ENCODE assay signal across 8 cellular contexts in the genomic region with DNA sequence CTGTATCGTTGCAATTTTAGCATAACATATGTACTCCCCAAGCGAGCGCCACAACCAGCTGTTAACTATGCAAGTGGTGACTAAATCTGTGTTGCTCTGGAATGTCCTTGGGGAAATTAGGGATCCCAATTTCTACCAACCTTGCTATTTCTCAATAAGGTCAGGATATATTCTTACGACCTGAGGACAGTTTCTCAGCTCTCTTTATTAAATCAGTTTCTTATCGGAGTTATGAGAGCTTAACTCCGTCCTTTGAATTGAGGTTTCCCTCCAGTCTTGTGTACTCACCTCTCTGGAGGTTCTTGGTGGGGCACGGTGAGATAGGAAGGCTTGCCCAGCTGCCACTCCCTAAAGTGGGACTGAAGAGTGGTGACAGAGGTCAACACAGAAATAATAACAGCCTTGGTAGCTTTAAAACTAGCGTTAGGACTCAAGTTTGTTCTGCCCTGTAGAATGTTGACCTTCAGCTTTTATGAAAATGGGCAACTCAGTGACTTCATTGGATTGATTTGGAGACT. TPM values are rescaled to one million over a fixed set of nuclear protein-coding genes. Genes with fewer than 3 reads are reported as not detected.
DNase-seq lines count a peak whose midpoint lies in the region; ATAC-seq and TF ChIP-seq lines count a peak whose summit lies in the region.

No MANE protein-coding gene starts in this region.

- H3K4me3 ChIP-seq in HAP-1 = peak overlapping the region; percentile 99
- H3K4me3 ChIP-seq in SJCRH30 = peak overlapping the region; percentile 75
- H3K4me3 ChIP-seq in sigmoid colon = peak overlapping the region; percentile 51 to 79 (median 59)

- ATAC-seq in GM21576 (IDR thresholded peaks at IDR 0.05; ENCODE audit: unreplicated experiment) (no peak), HG02763 (IDR thresholded peaks at IDR 0.05; ENCODE audit: unreplicated experiment) (no peak)

- H3K27ac ChIP-seq in SJCRH30 (peak overlapping the region; percentile 98), sigmoid colon (peak overlapping the region; percentile 87 to 98 (median 92))

- no peak for DNase-seq in HAP-1 (ENCODE audit: low spot score in 2 of 2)
- peak in 1 of 2 experiments; percentile 26 for DNase-seq in SJCRH30
- DNase-seq in fibroblast of peridontal ligament (ENCODE audit: extremely low read depth) = peak; percentile 41
- DNase-seq in sigmoid colon = peak; percentile 52
- DNase-seq in hypothalamus (lab: John Stamatoyannopoulos, UW) = no peak
- no peak for DNase-seq in NCI-H774 (lab: John Stamatoyannopoulos, UW)

- TF ChIP-seq EP300 in sigmoid colon (IDR thresholded peaks at IDR 0.05) = no peak

- no peaks in the 10 kb centered on the region for H3K27me3 ChIP-seq in HAP-1 (ENCODE audit: low read depth)
- H3K27me3 ChIP-seq in SJCRH30 = no peaks in the 10 kb centered on the region
- H3K27me3 ChIP-seq in sigmoid colon = no peaks in the 10 kb centered on the region

- no peak for TF ChIP-seq POLR2A in sigmoid colon (IDR thresholded peaks at IDR 0.05)

- H3K9me3 ChIP-seq in HAP-1 = no peaks in the 10 kb centered on the region
- H3K9me3 ChIP-seq in SJCRH30 (replicated peaks) = no peaks in the 10 kb centered on the region
- no peaks in the 10 kb centered on the region for H3K9me3 ChIP-seq in sigmoid colon

- in situ Hi-C loops in HAP-1 (cut with MboI; ENCODE audit: low sequenced_read_pairs) = loop anchor here (5.0 kb wide), 1 partner anchor 104 kb away; the partner anchor contains the start of gene TUBB

- intact Hi-C loops in sigmoid colon (cut with DNase I) = loop anchor here (2.0 to 10.0 kb wide), 3 partner anchors 54 to 1206 kb away; partner anchors contain the start of genes DHX16, FLOT1, HSPA1B and IER3

- H3K36me3 ChIP-seq in HAP-1 (replicated peaks) (peaks cover 64% of the 10 kb centered on the region), SJCRH30 (peaks cover 26% of the 10 kb centered on the region), sigmoid colon (peaks cover 15 to 49% (median 32%) of the 10 kb centered on the region in 4 donors)

- no peak for TF ChIP-seq CTCF in sigmoid colon (IDR thresholded peaks at IDR 0.05)

- 2 to 10% methylated on average over 8 of the region's 8 CpGs for WGBS in sigmoid colon, 2 donors

- peaks cover 19% of the 10 kb centered on the region for H3K4me1 ChIP-seq in HAP-1
- peaks cover 4% of the 10 kb centered on the region; the same call in 1 of the 2 replicates for H3K4me1 ChIP-seq in SJCRH30
- peaks cover 0 to 27% (median 25%) of the 10 kb centered on the region in 4 donors for H3K4me1 ChIP-seq in sigmoid colon

RNA-seq across cellular contexts. Expression of gene MRPS18B, which starts 0.7 kb away (rescaled TPM):
- 48.8 and 51.6 TPM in 2 replicates for total RNA-seq in SJCRH30 (2014; rRNA removed; shearing (Covaris generic))
- 10 to 100 TPM; 36.3 to 58.9 (median 48.4) TPM for total RNA-seq in sigmoid colon
- polyA plus RNA-seq in sigmoid colon = 10 to 100 TPM; 74.5 to 81.2 (median 78.6) TPM

RNA-seq across cellular contexts. Expression of gene PPP1R10, which starts 1.3 kb away (rescaled TPM):
- total RNA-seq in SJCRH30 (2014; rRNA removed; shearing (Covaris generic)) = 93.7 and 120 TPM in 2 replicates
- 10 to 100 TPM; 18.5 to 30.2 (median 28.3) TPM for total RNA-seq in sigmoid colon
- 10 to 100 TPM; 13.8 to 30.6 (median 18.7) TPM for polyA plus RNA-seq in sigmoid colon

RNA-seq across cellular contexts. Expression of gene ATAT1, which starts 8.3 kb away (rescaled TPM):
- total RNA-seq in SJCRH30 (2014; rRNA removed; shearing (Covaris generic)) = 11.4 and 13.0 TPM in 2 replicates
- 1 to 10 TPM; 2.6 to 7.2 (median 4.8) TPM for total RNA-seq in sigmoid colon
- 1 to 10 TPM; 3.0 to 8.5 (median 4.2) TPM for polyA plus RNA-seq in sigmoid colon

RNA-seq across cellular contexts. Expression of gene C6orf136, which starts 28.6 kb away (rescaled TPM):
- total RNA-seq in SJCRH30 (2014; rRNA removed; shearing (Covaris generic)) = 9.1 and 10.0 TPM in 2 replicates
- 10 to 100 TPM in 2 of 4 donors, 1 to 10 TPM in 2; 7.8 to 36.7 (median 20.7) TPM for total RNA-seq in sigmoid colon
- 10 to 100 TPM; 51.1 to 60.8 (median 52.3) TPM for polyA plus RNA-seq in sigmoid colon

RNA-seq across cellular contexts. Expression of gene ABCF1, which starts 47.1 kb away (rescaled TPM):
- total RNA-seq in SJCRH30 (2014; rRNA removed; shearing (Covaris generic)) = 68.0 and 74.7 TPM in 2 replicates
- 10 to 100 TPM; 26.9 to 38.8 (median 33.6) TPM for total RNA-seq in sigmoid colon
- polyA plus RNA-seq in sigmoid colon = 10 to 100 TPM; 17.4 to 46.7 (median 25.4) TPM

Comparison
In these comparisons a context has a peak if more than half of its experiments do, and no peak if none do; other contexts are left out.
1. DNase-seq: peak in fibroblast of peridontal ligament (single experiment) and sigmoid colon (single experiment); none in HAP-1 (0 of 2), hypothalamus (0 of 51) and NCI-H774 (single experiment).
2. Peak in every context shown above with its lines, with median percentiles within 50 percentile points of each other: H3K4me3 ChIP-seq.